19 cellular contexts compared by ENCODE assay signal in the genomic region with DNA sequence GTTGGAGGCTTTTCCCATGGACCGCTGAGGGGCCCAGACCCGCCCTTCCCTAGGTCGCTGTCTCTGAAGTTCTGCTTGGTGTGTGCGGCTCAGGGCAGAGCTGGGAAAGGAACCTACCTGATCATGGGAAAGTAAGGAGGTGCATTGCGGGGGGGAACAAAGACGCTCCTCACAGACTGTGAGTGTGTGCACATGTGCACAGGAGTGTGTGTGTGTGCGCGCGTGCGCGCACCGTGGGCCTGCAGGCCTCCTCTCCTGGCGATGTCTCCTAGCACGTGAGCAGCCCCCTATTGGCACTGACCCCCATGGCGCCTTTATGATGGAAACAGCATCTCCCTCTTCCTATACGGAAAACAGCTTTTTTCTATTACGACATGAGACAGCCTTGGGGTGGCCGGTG.
"Had no signal": no experiment of that assay in that cellular context is flagged by ENCODE, and none has a peak within 500 bp of the region (broad histone marks: within the 10 kb centered on the region; RNA-seq: fewer than 3 reads in every experiment).

No MANE protein-coding gene starts in this region.

- H3K9me3 ChIP-seq: SJSA1 had no signal

- H3K27ac Mint-ChIP-seq: IgD-negative memory B cell had no signal

- H3K4me3 ChIP-seq: K562, SJSA1, SK-N-MC had no signal

- H3K27me3 Mint-ChIP-seq: IgD-negative memory B cell had no signal

- H3K4me1 Mint-ChIP-seq: IgD-negative memory B cell had no signal

- DNase-seq: Kasumi-1, MM.1S, NCI-H1436, NCI-H2029, NCI-H2081 treated with DMSO at 0.1 percent for 48 hours, NCI-H2171, NCI-H226, NCI-H446, NCI-H510A, NCI-H524 treated with DMSO at 0.1 percent for 48 hours, NCI-H69, NCI-H774, SIG-M5 had no signal

- H3K4me2 ChIP-seq: KMS-11 had no signal

- H3K36me3 ChIP-seq: SJSA1 had no signal

- H3K36me3 Mint-ChIP-seq: IgD-negative memory B cell had no signal

- FAIRE-seq: K562, RCC 7860 had no signal

- H3K27ac ChIP-seq: KMS-11, SJSA1, SK-N-MC had no signal

- H3K4me1 ChIP-seq: SJSA1 had no signal

- ATAC-seq: K562 had no signal

- H3K4me3 Mint-ChIP-seq: IgD-negative memory B cell had no signal

- H3K9ac ChIP-seq: KMS-11 had no signal
